ENCODE assay signal across 8 cellular contexts in genomic region chr5:88667187-88668141, GRCh38.
DNase-seq lines count a peak whose midpoint lies in the region; ATAC-seq, FAIRE-seq and TF ChIP-seq lines count a peak whose summit lies in the region.

No MANE protein-coding gene starts in this region.

- H3K27ac ChIP-seq in HUES64 (ENCODE audit: low read depth, low read length) (peak overlapping the region; percentile 79; the same call in 1 of the 2 replicates), astrocyte (ENCODE audit: low read depth, low read length) (peak overlapping the region; percentile 85)
- no peak overlapping the region for H3K27ac ChIP-seq in naive thymus-derived CD4-positive, alpha-beta T cell (ENCODE audit: low read depth, low read length)

- H3K27me3 Mint-ChIP-seq in astrocyte (ENCODE audit: low read depth, unreplicated experiment), result peaks cover 56% of the 10 kb centered on the region
- H3K27me3 Mint-ChIP-seq in naive thymus-derived CD4-positive, alpha-beta T cell, result peaks cover 95 to 100% (median 97%) of the 10 kb centered on the region in 5 donors

- H2AFZ ChIP-seq in astrocyte (ENCODE audit: low read depth, low read length), result peak overlapping the region; percentile 43

- peaks cover 100% of the 10 kb centered on the region for H3K27me3 ChIP-seq in HUES64 (ENCODE audit: insufficient read depth, low read length)
- H3K27me3 ChIP-seq in astrocyte (ENCODE audit: insufficient read depth, low read length), result peaks cover 5% of the 10 kb centered on the region
- peaks cover 12 to 30% of the 10 kb centered on the region in 2 donors for H3K27me3 ChIP-seq in naive thymus-derived CD4-positive, alpha-beta T cell (ENCODE audit: control insufficient read depth in 2 of 2, insufficient read depth in 2 of 2, low read length in 2 of 2)

- peaks cover 84% of the 10 kb centered on the region for H3K4me1 ChIP-seq in HUES64 (ENCODE audit: insufficient read depth, low read length)
- peaks cover 36% of the 10 kb centered on the region for H3K4me1 ChIP-seq in astrocyte (ENCODE audit: insufficient read depth, low read length)
- H3K4me1 ChIP-seq in naive thymus-derived CD4-positive, alpha-beta T cell (ENCODE audit: control insufficient read depth in 2 of 2, insufficient read depth in 2 of 2, low read length in 2 of 2), result peaks cover 7 to 8% of the 10 kb centered on the region in 2 donors

- H3K9me3 ChIP-seq in HUES64 (ENCODE audit: insufficient read depth, low read depth, low read length), result no peaks in the 10 kb centered on the region
- H3K9me3 ChIP-seq in astrocyte (ENCODE audit: insufficient read depth, low read depth, low read length), result no peaks in the 10 kb centered on the region
- H3K9me3 ChIP-seq in naive thymus-derived CD4-positive, alpha-beta T cell (ENCODE audit: control insufficient read depth in 2 of 3, low read length in 3 of 3), result peaks cover 0 to 2% (median 0%) of the 10 kb centered on the region in 3 experiments

- TF ChIP-seq CTCF in GM12875 (IDR thresholded peaks at IDR 0.05; ENCODE audit: borderline replicate concordance, insufficient read depth, low read depth, low read length), result no peak
- no peak for TF ChIP-seq CTCF in astrocyte (IDR thresholded peaks at IDR 0.05; ENCODE audit: insufficient read depth, low read depth, low read length)

- POLR2A ChIA-PET in naive thymus-derived CD4-positive, alpha-beta T cell (lab: Charles Lee), result interaction anchor here (0.6 kb wide), 1 partner anchor 1019 kb away, joined by 3 read pairs; no protein-coding TSS in a partner anchor

- no peaks in the 10 kb centered on the region for H3K9me3 Mint-ChIP-seq in astrocyte (ENCODE audit: unreplicated experiment)
- peaks cover 0 to 68% (median 28%) of the 10 kb centered on the region in 11 donors for H3K9me3 Mint-ChIP-seq in naive thymus-derived CD4-positive, alpha-beta T cell

- H3K4me3 Mint-ChIP-seq in astrocyte (ENCODE audit: unreplicated experiment), result peak overlapping the region; percentile 79
- H3K4me3 Mint-ChIP-seq in naive thymus-derived CD4-positive, alpha-beta T cell, result peak overlapping the region; percentile 75 to 88 (median 86)

- intact Hi-C loops in naive thymus-derived CD4-positive, alpha-beta T cell (cut with micrococcal nuclease), result loop anchor here (2.0 to 10.0 kb wide), 6 partner anchors 13 to 403 kb away; partner anchors contain the start of genes TMEM161B (in 2 of the 2) and MEF2C (in 1 of the 2)

- H3K4me3 ChIP-seq in GM12875 (ENCODE audit: low read depth, low read length) (peak overlapping the region; percentile 52), HUES64 (ENCODE audit: low read length) (peak overlapping the region; percentile 42), astrocyte (ENCODE audit: insufficient read depth, low read depth, low read length) (peak overlapping the region; percentile 69)
- peak overlapping the region; percentile 45 for H3K4me3 ChIP-seq in naive thymus-derived CD4-positive, alpha-beta T cell (ENCODE audit: low read length)

- peaks cover 12% of the 10 kb centered on the region for H4K20me1 ChIP-seq in astrocyte (ENCODE audit: insufficient read depth, low read length)

- peak overlapping the region; percentile 50 for H3K27ac Mint-ChIP-seq in astrocyte (ENCODE audit: unreplicated experiment)
- peak overlapping the region in 1 of 9 donors; percentile 3 for H3K27ac Mint-ChIP-seq in naive thymus-derived CD4-positive, alpha-beta T cell

- peak; percentile 62 for ATAC-seq in GM21515 (IDR thresholded peaks at IDR 0.05; ENCODE audit: unreplicated experiment)
- no peak for ATAC-seq in naive thymus-derived CD4-positive, alpha-beta T cell

- CTCF ChIA-PET in naive thymus-derived CD4-positive, alpha-beta T cell (lab: Charles Lee), result no interaction called here

- H3K36me3 ChIP-seq in HUES64 (ENCODE audit: insufficient read depth, low read length) (no peaks in the 10 kb centered on the region), astrocyte (ENCODE audit: insufficient read depth, low read length) (peaks cover 2% of the 10 kb centered on the region)
- H3K36me3 ChIP-seq in naive thymus-derived CD4-positive, alpha-beta T cell (ENCODE audit: control insufficient read depth in 2 of 3, insufficient read depth in 3 of 3, low read length in 3 of 3), result no peaks in the 10 kb centered on the region

- H3K4me2 ChIP-seq in astrocyte (ENCODE audit: low read length), result peak overlapping the region; percentile 91

- no peaks in the 10 kb centered on the region for H3K36me3 Mint-ChIP-seq in astrocyte (ENCODE audit: low read depth, unreplicated experiment)
- H3K36me3 Mint-ChIP-seq in naive thymus-derived CD4-positive, alpha-beta T cell, result peaks cover 0 to 4% (median 0%) of the 10 kb centered on the region in 5 donors

- peaks cover 16% of the 10 kb centered on the region for H3K4me1 Mint-ChIP-seq in astrocyte (ENCODE audit: low read depth, unreplicated experiment)
- H3K4me1 Mint-ChIP-seq in naive thymus-derived CD4-positive, alpha-beta T cell, result peaks cover 12 to 37% (median 25%) of the 10 kb centered on the region in 7 donors

- no peak for FAIRE-seq in astrocyte (lab: Jason Lieb, UNC)

- no peak for DNase-seq in astrocyte (ENCODE audit: low read depth)
- DNase-seq in naive thymus-derived CD4-positive, alpha-beta T cell, result no peak
- no peak for DNase-seq in NCI-H345 (lab: John Stamatoyannopoulos, UW)
- no peak for DNase-seq in NCI-H1105 treated with DMSO at 0.1 percent for 48 hours (lab: John Stamatoyannopoulos, UW)
- no peak for DNase-seq in glomerular visceral epithelial cell (ENCODE audit: extremely low spot score)

- H3K9ac ChIP-seq in HUES64 (ENCODE audit: low read depth, low read length), result no peak overlapping the region
- H3K9ac ChIP-seq in astrocyte (ENCODE audit: low read length), result peak overlapping the region; percentile 87

- WGBS in HUES64, result 1% methylated on average over 28 of the region's 28 CpGs

- H3K79me2 ChIP-seq in astrocyte (ENCODE audit: insufficient read depth, low read length), result peaks cover 98% of the 10 kb centered on the region
